ENCODE assay signal across 8 cellular contexts in the genomic region with DNA sequence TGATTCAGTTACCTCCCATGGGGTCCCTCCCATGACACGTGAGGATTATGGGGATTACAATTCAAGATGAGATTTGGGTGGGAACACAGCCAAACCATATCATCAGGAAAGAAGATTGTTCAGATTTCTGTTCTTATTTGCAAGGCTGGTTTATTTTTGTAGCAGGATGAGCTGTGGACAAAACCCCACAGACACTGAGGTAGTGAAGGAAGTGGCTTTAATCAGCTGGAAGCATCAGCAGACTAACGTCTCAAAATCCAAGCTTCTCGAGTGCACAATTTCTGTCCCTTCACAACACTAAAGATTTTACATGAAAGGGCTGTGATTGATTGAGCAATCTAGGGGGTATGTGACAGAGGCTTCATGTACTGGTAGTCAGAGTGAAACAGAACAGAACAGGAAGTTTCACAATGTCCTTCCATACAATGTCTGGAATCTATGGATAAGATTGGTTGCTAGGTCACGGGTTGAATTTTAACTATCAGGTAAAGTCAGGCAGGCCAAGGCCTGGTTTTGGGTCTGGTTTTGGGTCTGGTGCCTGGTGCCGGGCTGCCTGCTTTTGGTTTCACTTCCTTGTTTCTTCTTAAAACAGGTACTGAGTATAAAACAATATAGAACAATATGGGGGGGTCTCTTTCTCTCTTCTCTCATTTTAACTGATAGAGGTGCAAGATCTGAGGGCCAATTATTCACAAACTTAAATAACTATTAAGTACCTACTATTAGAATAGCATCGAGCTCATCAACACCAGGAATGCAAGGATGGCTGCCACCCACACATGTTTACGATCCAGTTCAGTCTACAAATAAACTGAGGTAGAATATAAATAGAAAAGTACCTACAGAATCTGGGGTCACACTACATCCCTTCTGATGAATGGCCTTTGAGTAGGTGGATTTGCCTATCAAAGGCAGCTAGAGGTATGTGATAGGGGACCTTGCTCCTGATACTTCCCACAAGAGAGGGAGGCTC.
DNase-seq lines count a peak whose midpoint lies in the region; ATAC-seq and TF ChIP-seq lines count a peak whose summit lies in the region.
"Had no signal": no experiment of that assay in that cellular context is flagged by ENCODE, and none has a peak within 500 bp of the region (broad histone marks: within the 10 kb centered on the region; RNA-seq: fewer than 3 reads in every experiment).

No MANE protein-coding gene starts in this region.

- H3K36me3 Mint-ChIP-seq in IgD-negative memory B cell (no peaks in the 10 kb centered on the region), osteocyte (ENCODE audit: unreplicated experiment) (no peaks in the 10 kb centered on the region)

- TF ChIP-seq CTCF in right atrium auricular region (IDR thresholded peaks at IDR 0.05): no peak
- TF ChIP-seq CTCF in stomach (IDR thresholded peaks at IDR 0.05): no peak
- no peak for TF ChIP-seq CTCF in osteocyte (IDR thresholded peaks at IDR 0.05)

- no peak for TF ChIP-seq EP300 in stomach (IDR thresholded peaks at IDR 0.05)

- H3K9me3 Mint-ChIP-seq in IgD-negative memory B cell (no peaks in the 10 kb centered on the region), osteocyte (ENCODE audit: unreplicated experiment) (peaks cover 6% of the 10 kb centered on the region)
- H3K9me3 Mint-ChIP-seq: activated T-helper 2 cell treated with anti-CD3 and anti-CD28 coated beads, Interferon-gamma antibody, Interleukin-2, Interleukin-4, amounts not matched to agents 10 μg/mL and 5 μg/mL and 100 μg/mL, durations not matched to agents 14 hours and 24 hours and 36 hours had no signal

- H3K27ac Mint-ChIP-seq in IgD-negative memory B cell (peak overlapping the region; percentile 62 to 97 (median 94)), osteocyte (ENCODE audit: unreplicated experiment) (no peak overlapping the region)
- H3K27ac Mint-ChIP-seq: activated T-helper 2 cell treated with anti-CD3 and anti-CD28 coated beads, Interferon-gamma antibody, Interleukin-2, Interleukin-4, amounts not matched to agents 10 μg/mL and 5 μg/mL and 100 μg/mL, durations not matched to agents 14 hours and 24 hours and 36 hours had no signal

- peaks cover 10 to 14% (median 11%) of the 10 kb centered on the region in 3 donors for H3K4me1 Mint-ChIP-seq in IgD-negative memory B cell
- peaks cover 25% of the 10 kb centered on the region for H3K4me1 Mint-ChIP-seq in osteocyte (ENCODE audit: unreplicated experiment)

- no peak overlapping the region for H3K4me3 ChIP-seq in right atrium auricular region
- no peak overlapping the region for H3K4me3 ChIP-seq in stomach

- H3K36me3 ChIP-seq in right atrium auricular region (no peaks in the 10 kb centered on the region), stomach (no peaks in the 10 kb centered on the region)

- H3K27ac ChIP-seq in right atrium auricular region (peak overlapping the region; percentile 53 to 72), stomach (peak overlapping the region in 3 of 5 donors; percentile 60 to 69 (median 68))

- intact Hi-C loops in stomach (cut with DNase I; ENCODE audit: low total_unique reads): no loop called here

- peaks cover 1% of the 10 kb centered on the region for H3K27me3 Mint-ChIP-seq in IgD-negative memory B cell
- H3K27me3 Mint-ChIP-seq in osteocyte (ENCODE audit: unreplicated experiment): no peaks in the 10 kb centered on the region

- TF ChIP-seq POLR2A in stomach (IDR thresholded peaks at IDR 0.05): no peak

- H3K9me3 ChIP-seq in right atrium auricular region (peaks cover 0 to 7% of the 10 kb centered on the region in 2 donors), stomach (no peaks in the 10 kb centered on the region)

- H3K4me3 Mint-ChIP-seq in IgD-negative memory B cell (peak overlapping the region in 3 of 4 donors; percentile 19 to 76 (median 53)), osteocyte (ENCODE audit: unreplicated experiment) (no peak overlapping the region)

- DNase-seq in T1000 (lab: John Stamatoyannopoulos, UW): peak; percentile 64
- DNase-seq in right atrium auricular region (ENCODE audit: low spot score): no peak
- DNase-seq in stomach: no peak
- DNase-seq in osteocyte (ENCODE audit: extremely low spot score, unreplicated experiment): no peak

- WGBS in stomach, 5 donors: 70 to 83% (median 72%) methylated on average over 7 of the region's 7 CpGs

- no peak for ATAC-seq in HG03025 (IDR thresholded peaks at IDR 0.05; ENCODE audit: low FRiP score, unreplicated experiment)
- ATAC-seq in GM19023 (IDR thresholded peaks at IDR 0.05; ENCODE audit: unreplicated experiment): no peak

- no peaks in the 10 kb centered on the region for H3K27me3 ChIP-seq in right atrium auricular region
- no peaks in the 10 kb centered on the region for H3K27me3 ChIP-seq in stomach

- H3K4me1 ChIP-seq in right atrium auricular region: peaks cover 0 to 27% of the 10 kb centered on the region in 2 donors
- H3K4me1 ChIP-seq in stomach: peaks cover 26 to 59% (median 28%) of the 10 kb centered on the region in 4 donors
